Comparison of ENCODE assay signal across 8 cellular contexts in the genomic region with DNA sequence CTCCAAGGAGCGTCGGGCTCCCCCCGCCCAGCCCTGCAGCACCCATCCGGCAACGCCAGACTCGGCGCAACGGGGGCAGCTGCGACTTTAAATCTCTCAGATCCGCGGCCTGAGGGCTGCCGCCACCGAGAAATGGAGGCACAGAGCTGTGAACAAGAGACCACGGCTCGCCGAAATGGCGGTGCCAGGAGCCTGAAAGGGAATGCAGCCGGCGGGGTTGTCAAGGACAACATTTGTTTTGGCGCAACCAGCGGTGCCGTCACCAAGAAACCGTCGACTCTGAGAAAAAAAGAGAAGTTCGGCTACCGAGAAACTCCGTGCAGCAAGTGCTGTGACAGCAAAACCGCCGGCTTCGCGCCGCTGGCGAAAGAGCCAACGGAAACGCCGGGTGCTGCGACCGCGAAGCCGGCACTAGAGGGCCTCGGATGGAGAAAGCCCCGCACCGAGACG. TPM values are rescaled to one million over a fixed set of nuclear protein-coding genes. Genes with fewer than 3 reads are reported as not detected.
A peak's percentile ranks its signal among the peaks of the same experiment; 100 is the strongest.
DNase-seq lines count a peak whose midpoint lies in the region; ATAC-seq, FAIRE-seq and TF ChIP-seq lines count a peak whose summit lies in the region.

No MANE protein-coding gene starts in this region.

- ATAC-seq in HG02571 (IDR thresholded peaks at IDR 0.05; ENCODE audit: unreplicated experiment) (peak; percentile 25), GM12878 (peak; percentile 50)

- POLR2A ChIA-PET in GM12878 (lab: Charles Lee), result interaction anchor here (1.0 to 2.7 kb wide), 9 partner anchors 22 to 273 kb away, joined by 3 to 28 read pairs (median 5); no protein-coding TSS in a partner anchor

- no peaks in the 10 kb centered on the region for H4K20me1 ChIP-seq in GM12878 (ENCODE audit: control insufficient read depth, insufficient read depth)

- in situ Hi-C loops in GM12878 (cut with MboI), result loop anchor here (5.0 kb wide), 2 partner anchors 90 to 135 kb away; no protein-coding TSS in a partner anchor

- no peaks in the 10 kb centered on the region for H3K79me2 ChIP-seq in GM12878 (ENCODE audit: control insufficient read depth, insufficient read depth, low read length)

- peak overlapping the region; percentile 68 for H3K9ac ChIP-seq in GM12878 (ENCODE audit: control insufficient read depth, insufficient read depth, low read length)
- peak overlapping the region; percentile 36; the same call in 1 of the 2 replicates for H3K9ac ChIP-seq in iPS-20b (ENCODE audit: low read depth, low read length)

- H3K4me1 ChIP-seq in GM12878 (ENCODE audit: control insufficient read depth, insufficient read depth, low read length), result peaks cover 11% of the 10 kb centered on the region
- peaks cover 18% of the 10 kb centered on the region; the same call in 1 of the 2 replicates for H3K4me1 ChIP-seq in iPS-20b (ENCODE audit: insufficient read depth, low read length)

- H3K36me3 ChIP-seq in GM12878 (ENCODE audit: control insufficient read depth in 2 of 2, insufficient read depth in 2 of 2, low read length in 1 of 2), result no peaks in the 10 kb centered on the region
- no peaks in the 10 kb centered on the region for H3K36me3 ChIP-seq in iPS-20b (ENCODE audit: insufficient read depth, low read depth, low read length)

- peak overlapping the region; percentile 77 for H2AFZ ChIP-seq in GM12878 (ENCODE audit: control insufficient read depth, low read depth, low read length)

- RAD21 ChIA-PET in GM12878 (lab: Charles Lee; ENCODE audit: unreplicated experiment), result interaction anchor here (1.0 to 3.2 kb wide), 19 partner anchors 19 to 442 kb away, joined by 3 to 70 read pairs (median 6); partner anchors contain the start of genes HMGCS1, TMEM267 and ZNF131

- no peak for TF ChIP-seq RAD21 in GM12878 (IDR thresholded peaks at IDR 0.05; ENCODE audit: insufficient read depth, low read depth, low read length)

- peak; percentile 23 for FAIRE-seq in GM12878 (lab: Jason Lieb, UNC)

- TF ChIP-seq POLR2A in GM12878 (IDR thresholded peaks at IDR 0.05; ENCODE audit: low read depth, low read length), result peak; percentile 57

- peak overlapping the region; percentile 95 for H3K4me2 ChIP-seq in GM12878 (ENCODE audit: control insufficient read depth, insufficient read depth)

- peak; percentile 6 for TF ChIP-seq CTCF in GM12865 (IDR thresholded peaks at IDR 0.05; ENCODE audit: insufficient read depth, low read depth, low read length, missing control alignments)
- peak in 2 of 3 experiments; percentile 16 to 24; a peak in 2 of 6 replicates for TF ChIP-seq CTCF in GM12878 (IDR thresholded peaks at IDR 0.05 in 2 of 3, conservative IDR thresholded peaks at IDR 0.05 in 1 of 3; ENCODE audit: control insufficient read depth in 2 of 3, extremely low read depth in 1 of 3, insufficient read depth in 1 of 3, low read depth in 3 of 3, low read length in 3 of 3)

- CTCF ChIA-PET in GM12878 (lab: Yijun Ruan, JAX), result interaction anchor here (1.0 to 3.8 kb wide), 18 partner anchors 23 to 442 kb away, joined by 3 to 70 read pairs (median 10); partner anchors contain the start of genes HMGCS1, TMEM267 and ZNF131

- H3K9me3 ChIP-seq in GM12878 (replicated peaks; ENCODE audit: control insufficient read depth, insufficient read depth, low read length) (no peaks in the 10 kb centered on the region), iPS-20b (ENCODE audit: insufficient read depth, low read depth, low read length) (no peaks in the 10 kb centered on the region)

- DNase-seq in GM12865 (ENCODE audit: low read depth), result peak; percentile 93
- DNase-seq in NCI-H1105 treated with DMSO at 0.1 percent for 48 hours (lab: John Stamatoyannopoulos, UW), result peak; percentile 78
- peak; percentile 73 for DNase-seq in T-helper 22 cell (ENCODE audit: low read depth)
- DNase-seq in GM12878 (ENCODE audit: low read depth, low spot score), result no peak
- DNase-seq in stimulated activated CD4-positive, alpha-beta T cell treated with anti-CD3 and anti-CD28 coated beads, Interleukin-12 subunit alpha, Interleukin-12 subunit beta, amount 100 ng/mL, for 4 hours, result peak; percentile 67
- no peak for DNase-seq in occipital lobe (lab: John Stamatoyannopoulos, UW)

- no TSS peak for BruUV-seq in GM12878 (replicated peaks; lab: Mats Ljungman, UMichigan)

- peak overlapping the region; percentile 82 for H3K27ac ChIP-seq in GM12878 (ENCODE audit: control insufficient read depth, insufficient read depth)
- H3K27ac ChIP-seq in iPS-20b (ENCODE audit: low read length), result no peak overlapping the region

- no peaks in the 10 kb centered on the region for H3K27me3 ChIP-seq in GM12878 (replicated peaks in 1 of 2; ENCODE audit: control insufficient read depth in 2 of 2, insufficient read depth in 2 of 2, low read length in 1 of 2)
- peaks cover 94% of the 10 kb centered on the region for H3K27me3 ChIP-seq in iPS-20b (ENCODE audit: insufficient read depth, low read length)

- TF ChIP-seq EP300 in GM12878 (IDR thresholded peaks at IDR 0.05; ENCODE audit: borderline replicate concordance in 1 of 2, control insufficient read depth in 1 of 2, low read depth in 2 of 2, low read length in 2 of 2), result peak; percentile 18 to 49; a peak in 2 of 4 replicates

- H3K4me3 ChIP-seq in GM12865 (ENCODE audit: low read depth, low read length) (peak overlapping the region; percentile 66), GM12878 (peak overlapping the region; percentile 66), iPS-20b (ENCODE audit: low read length) (peak overlapping the region; percentile 69; the same call in 1 of the 2 replicates)

- intact Hi-C loops in GM12878 (cut with micrococcal nuclease; ENCODE audit: unreplicated experiment), result loop anchor here (1.0 kb wide), 1 partner anchor 23 kb away; no protein-coding TSS in a partner anchor

- SMC1A ChIA-PET in GM12878 (lab: Charles Lee; ENCODE audit: uncharacterized antibody, unreplicated experiment), result interaction anchor here (1.1 to 7.9 kb wide), 16 partner anchors 13 to 133 kb away, joined by 3 to 111 read pairs (median 10); partner anchors contain the start of gene ZNF131

- 1% methylated on average over 44 of the region's 44 CpGs for WGBS in GM12878 (ENCODE audit: insufficient coverage, insufficient replicate concordance, low lambda C conversion rate, missing lambda C conversion rate)

TF ChIP-seq in GM12878, 131 proteins besides CTCF, POLR2A, EP300 and RAD21 (continues in another document):
- TF ChIP-seq ATF7 (IDR thresholded peaks at IDR 0.05; ENCODE audit: low read depth) (peak; percentile 36), CBX5 (IDR thresholded peaks at IDR 0.05; ENCODE audit: low read depth) (no peak; the same call in 1 of the 2 replicates), TBL1XR1 (IDR thresholded peaks at IDR 0.05; ENCODE audit: low read depth, low read length) (no peak), POU2F2 (IDR thresholded peaks at IDR 0.05; ENCODE audit: borderline replicate concordance, low read depth, low read length) (no peak), EGR1 (IDR thresholded peaks at IDR 0.05; ENCODE audit: borderline replicate concordance in 1 of 2, low read depth in 2 of 2, low read length in 2 of 2) (peak in 1 of 2 experiments; percentile 15; a peak in 1 of 3 replicates), KLF5 (IDR thresholded peaks at IDR 0.05; ENCODE audit: partially characterized antibody) (no peak), MEF2A (IDR thresholded peaks at IDR 0.05; ENCODE audit: insufficient read depth, low read depth, low read length) (0 out of 2 replicates have a peak, but pooled peaks have one; percentile 11)
- TF ChIP-seq, protein P1, sequence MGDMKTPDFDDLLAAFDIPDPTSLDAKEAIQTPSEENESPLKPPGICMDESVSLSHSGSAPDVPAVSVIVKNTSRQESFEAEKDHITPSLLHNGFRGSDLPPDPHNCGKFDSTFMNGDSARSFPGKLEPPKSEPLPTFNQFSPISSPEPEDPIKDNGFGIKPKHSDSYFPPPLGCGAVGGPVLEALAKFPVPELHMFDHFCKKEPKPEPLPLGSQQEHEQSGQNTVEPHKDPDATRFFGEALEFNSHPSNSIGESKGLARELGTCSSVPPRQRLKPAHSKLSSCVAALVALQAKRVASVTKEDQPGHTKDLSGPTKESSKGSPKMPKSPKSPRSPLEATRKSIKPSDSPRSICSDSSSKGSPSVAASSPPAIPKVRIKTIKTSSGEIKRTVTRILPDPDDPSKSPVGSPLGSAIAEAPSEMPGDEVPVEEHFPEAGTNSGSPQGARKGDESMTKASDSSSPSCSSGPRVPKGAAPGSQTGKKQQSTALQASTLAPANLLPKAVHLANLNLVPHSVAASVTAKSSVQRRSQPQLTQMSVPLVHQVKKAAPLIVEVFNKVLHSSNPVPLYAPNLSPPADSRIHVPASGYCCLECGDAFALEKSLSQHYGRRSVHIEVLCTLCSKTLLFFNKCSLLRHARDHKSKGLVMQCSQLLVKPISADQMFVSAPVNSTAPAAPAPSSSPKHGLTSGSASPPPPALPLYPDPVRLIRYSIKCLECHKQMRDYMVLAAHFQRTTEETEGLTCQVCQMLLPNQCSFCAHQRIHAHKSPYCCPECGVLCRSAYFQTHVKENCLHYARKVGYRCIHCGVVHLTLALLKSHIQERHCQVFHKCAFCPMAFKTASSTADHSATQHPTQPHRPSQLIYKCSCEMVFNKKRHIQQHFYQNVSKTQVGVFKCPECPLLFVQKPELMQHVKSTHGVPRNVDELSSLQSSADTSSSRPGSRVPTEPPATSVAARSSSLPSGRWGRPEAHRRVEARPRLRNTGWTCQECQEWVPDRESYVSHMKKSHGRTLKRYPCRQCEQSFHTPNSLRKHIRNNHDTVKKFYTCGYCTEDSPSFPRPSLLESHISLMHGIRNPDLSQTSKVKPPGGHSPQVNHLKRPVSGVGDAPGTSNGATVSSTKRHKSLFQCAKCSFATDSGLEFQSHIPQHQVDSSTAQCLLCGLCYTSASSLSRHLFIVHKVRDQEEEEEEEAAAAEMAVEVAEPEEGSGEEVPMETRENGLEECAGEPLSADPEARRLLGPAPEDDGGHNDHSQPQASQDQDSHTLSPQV (IDR thresholded peaks at IDR 0.05), result no peak

RNA-seq across cellular contexts. Expression of gene ANXA2R, which starts 2.1 kb away (rescaled TPM):
- total RNA-seq in GM12878 (2013; cell fraction: nucleolus; rRNA removed), result 5.8 and 9.3 TPM in 2 replicates
- total RNA-seq in GM12878 (2014; rRNA removed), result 4.3 and 4.7 TPM in 2 replicates
- total RNA-seq in GM12878 (2014; rRNA removed; fragmentation: Illumina TruSeq; extraction: Trizol), result 4.2 and 5.1 TPM in 2 replicates
- 4.4 and 5.2 TPM in 2 replicates for total RNA-seq in GM12878 (2021)
- 1.4 TPM for polyA plus RNA-seq in GM12878 (2011; ENCODE audit: low read depth)
- 1.8 and 2.3 TPM in 2 replicates for polyA plus RNA-seq in GM12878 (2011; rRNA removed)
- 1.6 and 2.1 TPM in 2 replicates for polyA plus RNA-seq in GM12878 (2011; cell fraction: cytosol; rRNA removed)
- 4.3 and 4.7 TPM in 2 replicates for polyA plus RNA-seq in GM12878 (2011; cell fraction: nucleus; rRNA removed)
- polyA plus RNA-seq in GM12878 (2012), result 2.2 and 2.4 TPM in 2 replicates
- polyA plus RNA-seq in GM12878 (2014; fragmentation: Illumina TruSeq; extraction: Trizol), result 3.6 and 3.7 TPM in 2 replicates
- 1 to 10 TPM; 3.2 to 4.5 TPM for polyA plus RNA-seq in GM12878 (2014; fragmentation: Nextera tagmentation; extraction: Ambion mirVana)
- polyA plus RNA-seq in GM12878 (2014; rRNA removed), result 6.8 and 7.8 TPM in 2 replicates
- 1 to 10 TPM; 6.4 to 6.7 TPM for polyA plus RNA-seq in GM12878 (2016; fragmentation: Nextera tagmentation; extraction: Ambion mirVana)
- polyA minus RNA-seq in GM12878 (2011; rRNA and poly(A)+ RNA removed), result 3.0 and 4.7 TPM in 2 replicates
- polyA minus RNA-seq in GM12878 (2011; cell fraction: cytosol; rRNA and poly(A)+ RNA removed), result 0.62 TPM in 1 of 2 replicates, not detected in the other
- 7.4 and 18.5 TPM in 2 replicates for polyA minus RNA-seq in GM12878 (2011; cell fraction: nucleus; rRNA and poly(A)+ RNA removed)
- 0.31 TPM for total RNA-seq in occipital lobe

Comparison
In these comparisons a context has a peak if more than half of its experiments do, and no peak if none do; other contexts are left out.
1. DNase-seq: peak in GM12865 (single experiment), NCI-H1105 treated with DMSO at 0.1 percent for 48 hours (single experiment), T-helper 22 cell (single experiment) and stimulated activated CD4-positive, alpha-beta T cell treated with anti-CD3 and anti-CD28 coated beads, Interleukin-12 subunit alpha, Interleukin-12 subunit beta, amount 100 ng/mL, for 4 hours (single experiment); none in GM12878 (single experiment) and occipital lobe (single experiment).
2. Peak in every context shown above with its lines, with median percentiles within 50 percentile points of each other: H3K4me3 ChIP-seq.